30 cellular contexts compared by ENCODE assay signal in genomic region chr14:51462706-51463105, GRCh38.
"Had no signal": no experiment of that assay in that cellular context is flagged by ENCODE, and none has a peak within 500 bp of the region (broad histone marks: within the 10 kb centered on the region; RNA-seq: fewer than 3 reads in every experiment).

No MANE protein-coding gene starts in this region.

- H3K36me3 ChIP-seq: adrenal gland, ascending aorta, gastroesophageal sphincter had no signal

- H3K4me3 Mint-ChIP-seq: activated CD4-positive, alpha-beta memory T cell treated with anti-CD3 and anti-CD28 coated beads for 36 hours; activated CD4-positive, alpha-beta T cell treated with anti-CD3 and anti-CD28 coated beads for 36 hours; activated CD4-positive, alpha-beta T cell treated with anti-CD3 and anti-CD28 coated beads, Interleukin-2, amount 10 ng/mL, durations not matched to agents 24 days and 14 days; activated CD8-positive, alpha-beta memory T cell treated with anti-CD3 and anti-CD28 coated beads, Interleukin-2, amount 10 ng/mL, durations not matched to agents 7 days and 5 days; activated CD8-positive, alpha-beta T cell treated with anti-CD3 and anti-CD28 coated beads, Interleukin-2, amount 10 ng/mL, durations not matched to agents 7 days and 5 days; activated naive CD4-positive, alpha-beta T cell treated with anti-CD3 and anti-CD28 coated beads for 36 hours; activated naive CD4-positive, alpha-beta T cell treated with anti-CD3 and anti-CD28 coated beads, Interleukin-2, amount 50 U/mL, for 24 hours; activated naive CD8-positive, alpha-beta T cell treated with anti-CD3 and anti-CD28 coated beads for 36 hours; activated naive CD8-positive, alpha-beta T cell treated with anti-CD3 and anti-CD28 coated beads, Interleukin-2, amount 50 U/mL, for 24 hours; activated T-helper 1 cell treated with anti-CD3 and anti-CD28 coated beads, Interleukin-12 subunit alpha, Interleukin-12 subunit beta, Interleukin-2, Interleukin-4 antibody, amounts not matched to agents 30 ng/mL and 10 ng/mL and 1 ng/mL, durations not matched to agents 14 hours and 24 hours and 36 hours; brain; central memory CD8-positive, alpha-beta T cell; dendritic cell treated with granulocyte-macrophage colony-stimulating factor and Interleukin-4, amounts not matched to agents 40 ng/mL and 50 ng/mL, for 4 days; endodermal cell had no signal

- H3K27me3 ChIP-seq: adrenal gland, ascending aorta, dorsolateral prefrontal cortex, gastroesophageal sphincter had no signal

- H3K27ac ChIP-seq: adrenal gland, ascending aorta, coronary artery, dorsolateral prefrontal cortex, gastroesophageal sphincter had no signal

- H3K4me1 ChIP-seq: adrenal gland, ascending aorta, gastroesophageal sphincter had no signal

- H3K9me3 ChIP-seq: adrenal gland, ascending aorta, gastroesophageal sphincter had no signal

- H3K4me3 ChIP-seq: adrenal gland, ascending aorta, coronary artery, dorsolateral prefrontal cortex, gastroesophageal sphincter had no signal

- H3K36me3 Mint-ChIP-seq: activated CD4-positive, alpha-beta memory T cell treated with anti-CD3 and anti-CD28 coated beads for 36 hours; activated CD8-positive, alpha-beta memory T cell treated with anti-CD3 and anti-CD28 coated beads, Interleukin-2, amount 10 ng/mL, durations not matched to agents 7 days and 5 days; activated naive CD4-positive, alpha-beta T cell treated with anti-CD3 and anti-CD28 coated beads, Interleukin-2, amount 50 U/mL, for 24 hours; activated naive CD8-positive, alpha-beta T cell treated with anti-CD3 and anti-CD28 coated beads for 36 hours; brain had no signal

- H3K9me3 Mint-ChIP-seq: activated CD4-positive, alpha-beta memory T cell treated with anti-CD3 and anti-CD28 coated beads for 36 hours; activated CD4-positive, alpha-beta T cell treated with anti-CD3 and anti-CD28 coated beads, Interleukin-2, amount 10 ng/mL, durations not matched to agents 24 days and 14 days; activated naive CD4-positive, alpha-beta T cell treated with anti-CD3 and anti-CD28 coated beads for 36 hours; activated naive CD4-positive, alpha-beta T cell treated with anti-CD3 and anti-CD28 coated beads, Interleukin-2, amount 50 U/mL, for 24 hours; activated naive CD8-positive, alpha-beta T cell treated with anti-CD3 and anti-CD28 coated beads for 36 hours; activated naive CD8-positive, alpha-beta T cell treated with anti-CD3 and anti-CD28 coated beads, Interleukin-2, amount 50 U/mL, for 24 hours; activated T-helper 1 cell treated with anti-CD3 and anti-CD28 coated beads, Interleukin-12 subunit alpha, Interleukin-12 subunit beta, Interleukin-2, Interleukin-4 antibody, amounts not matched to agents 30 ng/mL and 10 ng/mL and 1 ng/mL, durations not matched to agents 14 hours and 24 hours and 36 hours; activated T-helper 2 cell treated with anti-CD3 and anti-CD28 coated beads, Interferon-gamma antibody, Interleukin-2, Interleukin-4, amounts not matched to agents 10 μg/mL and 5 μg/mL and 100 μg/mL, durations not matched to agents 14 hours and 24 hours and 36 hours; central memory CD8-positive, alpha-beta T cell had no signal

- DNase-seq: activated CD4-positive, alpha-beta memory T cell treated with anti-CD3 and anti-CD28 coated beads for 36 hours; activated CD4-positive, alpha-beta T cell treated with anti-CD3 and anti-CD28 coated beads for 36 hours; activated CD4-positive, alpha-beta T cell treated with anti-CD3 and anti-CD28 coated beads, Interleukin-2, amount 10 ng/mL, durations not matched to agents 24 days and 14 days; activated CD4-positive, CD25-positive, alpha-beta regulatory T cell; activated CD4-positive, CD25-positive, alpha-beta regulatory T cell treated with anti-CD3 and anti-CD28 coated beads, Interleukin-2, amount 50 U/mL, for 72 hours; activated CD8-positive, alpha-beta memory T cell treated with anti-CD3 and anti-CD28 coated beads, Interleukin-2, amount 10 ng/mL, durations not matched to agents 7 days and 5 days; activated CD8-positive, alpha-beta memory T cell treated with anti-CD3 and anti-CD28 coated beads, Interleukin-2, amount 50 U/mL, for 4 hours; activated CD8-positive, alpha-beta T cell treated with anti-CD3 and anti-CD28 coated beads, Interleukin-2, amount 10 ng/mL, durations not matched to agents 7 days and 5 days; activated effector memory CD4-positive, alpha-beta T cell treated with anti-CD3 and anti-CD28 coated beads, Interleukin-2, amount 50 U/mL, for 16 hours; activated naive CD4-positive, alpha-beta T cell treated with anti-CD3 and anti-CD28 coated beads for 36 hours; activated naive CD8-positive, alpha-beta T cell treated with anti-CD3 and anti-CD28 coated beads for 36 hours; activated naive CD8-positive, alpha-beta T cell treated with anti-CD3 and anti-CD28 coated beads, Interleukin-2, amount 50 U/mL, for 24 hours; activated T-cell treated with anti-CD3 and anti-CD28 coated beads, Interleukin-2, amount 50 U/mL, for 1 hour; activated T-cell treated with anti-CD3 and anti-CD28 coated beads, Interleukin-2, amount 50 U/mL, for 48 hours; adrenal gland; dorsolateral prefrontal cortex; effector memory CD4-positive, alpha-beta T cell; endodermal cell; foreskin melanocyte; head of caudate nucleus; T-helper 2 cell had no signal

- H3K27ac Mint-ChIP-seq: activated CD4-positive, alpha-beta memory T cell treated with anti-CD3 and anti-CD28 coated beads for 36 hours; activated CD4-positive, alpha-beta T cell treated with anti-CD3 and anti-CD28 coated beads for 36 hours; activated CD4-positive, alpha-beta T cell treated with anti-CD3 and anti-CD28 coated beads, Interleukin-2, amount 10 ng/mL, durations not matched to agents 24 days and 14 days; activated CD8-positive, alpha-beta memory T cell treated with anti-CD3 and anti-CD28 coated beads, Interleukin-2, amount 10 ng/mL, durations not matched to agents 7 days and 5 days; activated CD8-positive, alpha-beta T cell treated with anti-CD3 and anti-CD28 coated beads, Interleukin-2, amount 10 ng/mL, durations not matched to agents 7 days and 5 days; activated naive CD4-positive, alpha-beta T cell treated with anti-CD3 and anti-CD28 coated beads for 36 hours; activated naive CD4-positive, alpha-beta T cell treated with anti-CD3 and anti-CD28 coated beads, Interleukin-2, amount 50 U/mL, for 24 hours; activated naive CD8-positive, alpha-beta T cell treated with anti-CD3 and anti-CD28 coated beads for 36 hours; activated naive CD8-positive, alpha-beta T cell treated with anti-CD3 and anti-CD28 coated beads, Interleukin-2, amount 50 U/mL, for 24 hours; activated T-helper 1 cell treated with anti-CD3 and anti-CD28 coated beads, Interleukin-12 subunit alpha, Interleukin-12 subunit beta, Interleukin-2, Interleukin-4 antibody, amounts not matched to agents 30 ng/mL and 10 ng/mL and 1 ng/mL, durations not matched to agents 14 hours and 24 hours and 36 hours; activated T-helper 2 cell treated with anti-CD3 and anti-CD28 coated beads, Interferon-gamma antibody, Interleukin-2, Interleukin-4, amounts not matched to agents 10 μg/mL and 5 μg/mL and 100 μg/mL, durations not matched to agents 14 hours and 24 hours and 36 hours; brain; dendritic cell treated with granulocyte-macrophage colony-stimulating factor and Interleukin-4, amounts not matched to agents 40 ng/mL and 50 ng/mL, for 4 days; endodermal cell had no signal

- H3K4me1 Mint-ChIP-seq: activated CD4-positive, alpha-beta T cell treated with anti-CD3 and anti-CD28 coated beads for 36 hours; activated CD4-positive, alpha-beta T cell treated with anti-CD3 and anti-CD28 coated beads, Interleukin-2, amount 10 ng/mL, durations not matched to agents 24 days and 14 days; activated CD8-positive, alpha-beta memory T cell treated with anti-CD3 and anti-CD28 coated beads, Interleukin-2, amount 10 ng/mL, durations not matched to agents 7 days and 5 days; activated naive CD4-positive, alpha-beta T cell treated with anti-CD3 and anti-CD28 coated beads, Interleukin-2, amount 50 U/mL, for 24 hours; activated naive CD8-positive, alpha-beta T cell treated with anti-CD3 and anti-CD28 coated beads for 36 hours; activated naive CD8-positive, alpha-beta T cell treated with anti-CD3 and anti-CD28 coated beads, Interleukin-2, amount 50 U/mL, for 24 hours; brain; central memory CD8-positive, alpha-beta T cell had no signal

- H3K27me3 Mint-ChIP-seq: activated CD4-positive, alpha-beta memory T cell treated with anti-CD3 and anti-CD28 coated beads for 36 hours; activated CD4-positive, alpha-beta T cell treated with anti-CD3 and anti-CD28 coated beads for 36 hours; activated naive CD8-positive, alpha-beta T cell treated with anti-CD3 and anti-CD28 coated beads for 36 hours; activated naive CD8-positive, alpha-beta T cell treated with anti-CD3 and anti-CD28 coated beads, Interleukin-2, amount 50 U/mL, for 24 hours; central memory CD8-positive, alpha-beta T cell; dendritic cell treated with granulocyte-macrophage colony-stimulating factor and Interleukin-4, amounts not matched to agents 40 ng/mL and 50 ng/mL, for 4 days had no signal

- ATAC-seq: activated CD4-positive, alpha-beta T cell treated with anti-CD3 and anti-CD28 coated beads for 36 hours; activated CD8-positive, alpha-beta memory T cell treated with anti-CD3 and anti-CD28 coated beads, Interleukin-2, amount 10 ng/mL, durations not matched to agents 7 days and 5 days; activated CD8-positive, alpha-beta T cell treated with anti-CD3 and anti-CD28 coated beads, Interleukin-2, amount 10 ng/mL, durations not matched to agents 7 days and 5 days; activated naive CD8-positive, alpha-beta T cell treated with anti-CD3 and anti-CD28 coated beads, Interleukin-2, amount 50 U/mL, for 24 hours; gastroesophageal sphincter had no signal
